In the genomic region with DNA sequence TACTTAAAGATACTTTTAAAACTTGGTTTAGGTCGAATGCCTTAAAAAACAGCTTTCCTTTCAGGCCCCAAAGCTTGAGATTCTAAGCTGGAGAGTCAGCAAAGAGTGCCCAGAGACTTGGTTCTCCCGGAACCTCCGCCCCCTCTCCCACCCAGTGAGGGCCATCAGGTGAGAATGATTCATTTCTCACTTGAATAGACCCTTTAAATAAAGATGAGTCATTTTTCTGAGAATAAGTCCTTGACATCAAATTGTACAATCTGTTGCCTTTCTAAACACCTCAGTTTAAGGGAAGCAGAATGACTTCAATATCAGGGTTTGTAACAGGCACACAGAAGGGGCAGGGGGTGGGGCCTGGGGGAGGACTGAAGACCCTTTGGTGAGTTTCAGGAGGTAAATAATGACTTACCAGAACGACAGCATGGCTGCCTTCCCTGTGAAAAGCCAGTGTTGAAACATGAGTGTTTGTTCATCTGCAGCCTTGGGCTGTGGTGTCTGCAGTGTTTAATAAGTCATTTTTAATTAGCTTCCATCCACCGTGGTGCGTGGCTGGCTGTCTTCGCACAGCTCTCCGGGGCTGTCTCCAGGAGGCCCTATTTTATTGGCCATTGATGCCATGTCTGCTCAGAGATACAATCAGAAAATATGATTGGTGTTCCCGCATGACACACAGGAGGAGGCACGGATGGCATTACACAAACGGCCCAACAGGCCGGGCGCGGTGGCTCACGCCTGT, we compare ENCODE assay signal across 8 cellular contexts.
DNase-seq lines count a peak whose midpoint lies in the region; TF ChIP-seq lines count a peak whose summit lies in the region.

No MANE protein-coding gene starts in this region.

- H3K4me1 ChIP-seq in H9 (ENCODE audit: insufficient read depth, low read length) = peaks cover 6% of the 10 kb centered on the region; the same call in 1 of the 2 replicates

- H2BK120ac ChIP-seq in H9 (ENCODE audit: low read depth, low read length, poor library complexity, severe bottlenecking) = peak overlapping the region; percentile 11

- H3K18ac ChIP-seq in H9 (ENCODE audit: insufficient read length, low read depth, low read length) = no peak overlapping the region

- H3K27me3 ChIP-seq in H9 (ENCODE audit: insufficient read depth, low read length) = no peaks in the 10 kb centered on the region

- H4K5ac ChIP-seq in H9 (ENCODE audit: insufficient read length, low read depth, low read length) = no peak overlapping the region

- no peak overlapping the region for H2BK20ac ChIP-seq in H9 (ENCODE audit: low read depth, low read length, poor library complexity, severe bottlenecking)

- no peak overlapping the region for H2BK15ac ChIP-seq in H9 (ENCODE audit: low read depth, low read length)

- H2BK5ac ChIP-seq in H9 (ENCODE audit: insufficient read length, low read length) = no peak overlapping the region

- H3K36me3 Mint-ChIP-seq in H9 (ENCODE audit: insufficient read depth in 1 of 3, low read depth in 3 of 3) = no peaks in the 10 kb centered on the region

- H3K79me2 ChIP-seq in H9 (ENCODE audit: insufficient read depth, low read length) = no peaks in the 10 kb centered on the region

- H3K9me3 ChIP-seq in H9 (ENCODE audit: control insufficient read depth, low read depth, low read length) = no peaks in the 10 kb centered on the region

- in situ Hi-C loops in GM13976 (cut with MboI; ENCODE audit: low sequenced_read_pairs, unreplicated experiment) = no loop called here

- peaks cover 6% of the 10 kb centered on the region; the same call in 1 of the 2 replicates for H3K27me3 Mint-ChIP-seq in H9 (ENCODE audit: low read depth)

- no peaks in the 10 kb centered on the region for H3K79me1 ChIP-seq in H9 (ENCODE audit: insufficient read depth, low read depth, low read length, poor library complexity, severe bottlenecking)

- no peak overlapping the region for H3K23ac ChIP-seq in H9 (ENCODE audit: insufficient read length, low read depth, low read length)

- no peak overlapping the region for H3K4me2 ChIP-seq in H9 (ENCODE audit: insufficient read depth, insufficient read length, low read length)

- no CpG with 5 or more reads among the region's 15 CpGs for WGBS in H9 (ENCODE audit: extremely low coverage, insufficient read length, low lambda C conversion rate)

- H3K4ac ChIP-seq in H9 (ENCODE audit: low read depth, low read length) = no peak overlapping the region

- no peak overlapping the region for H4K8ac ChIP-seq in H9 (replicated peaks; ENCODE audit: insufficient read length, low read depth, low read length)

- no peak overlapping the region for H3K9ac ChIP-seq in H9 (ENCODE audit: extremely low read depth, insufficient read length, low read length)

- no peak overlapping the region for H2AFZ ChIP-seq in H9 (ENCODE audit: low read length)

- H3K27ac ChIP-seq in H9 (ENCODE audit: insufficient read length, low read depth, low read length) = no peak overlapping the region

- no peak overlapping the region for H3K56ac ChIP-seq in H9 (ENCODE audit: insufficient read length, low read depth, low read length)

- H2AK5ac ChIP-seq in H9 (ENCODE audit: insufficient read length, low read length) = no peak overlapping the region

- H3K9me3 Mint-ChIP-seq in H9 = no peaks in the 10 kb centered on the region; a peak in 1 of 5 replicates

- DNase-seq in GM13976 (ENCODE audit: low spot score) = peak; percentile 55
- DNase-seq in H9 = no peak
- DNase-seq in RKO (ENCODE audit: low spot score) = peak; percentile 25
- DNase-seq in iPS-NIHi11 (ENCODE audit: low spot score) = peak; percentile 46
- DNase-seq in NCI-H1105 (lab: John Stamatoyannopoulos, UW) = no peak
- no peak for DNase-seq in NCI-H2081 treated with DMSO at 0.1 percent for 48 hours (lab: John Stamatoyannopoulos, UW)
- no peak for DNase-seq in GM19240 (ENCODE audit: insufficient read length, low spot score)
- DNase-seq in Kasumi-1 (lab: John Stamatoyannopoulos, UW) = no peak

- H3K23me2 ChIP-seq in H9 (ENCODE audit: insufficient read length, low read depth, low read length, poor library complexity, severe bottlenecking) = no peaks in the 10 kb centered on the region

- no peak overlapping the region for H3K4me3 Mint-ChIP-seq in H9

- peaks cover 30 to 38% of the 10 kb centered on the region in 2 experiments for H3K4me1 Mint-ChIP-seq in H9

- H4K91ac ChIP-seq in H9 (ENCODE audit: insufficient read length, low read depth, low read length) = no peak overlapping the region

- H2BK12ac ChIP-seq in H9 (ENCODE audit: insufficient read length, low read depth, low read length) = no peak overlapping the region

- peak overlapping the region in 2 of 3 experiments; percentile 23 to 74; a peak in 2 of 7 replicates for H3K27ac Mint-ChIP-seq in H9

- no peak overlapping the region for H3K14ac ChIP-seq in H9 (ENCODE audit: insufficient read depth, low read length)

- no peak overlapping the region for H3T11ph ChIP-seq in H9 (ENCODE audit: low read length)

- H4K20me1 ChIP-seq in H9 (ENCODE audit: control insufficient read depth, insufficient read depth, insufficient read length) = no peaks in the 10 kb centered on the region

- TF ChIP-seq CTCF in GM13976 (IDR thresholded peaks at IDR 0.05; ENCODE audit: borderline replicate concordance, control extremely low read depth, extremely low read depth, insufficient read depth, missing control alignments) (no peak), H9 (conservative IDR thresholded peaks at IDR 0.05) (no peak)

Comparison
In these comparisons a context has a peak if more than half of its experiments do, and no peak if none do; other contexts are left out.
1. DNase-seq: peak in GM13976 (single experiment), RKO (single experiment) and iPS-NIHi11 (single experiment); none in H9 (single experiment), NCI-H1105 (single experiment), NCI-H2081 treated with DMSO at 0.1 percent for 48 hours (single experiment), GM19240 (single experiment) and Kasumi-1 (0 of 2).